Comparison of ENCODE assay signal across 20 cellular contexts in genomic region chr2:241943961-241944575, GRCh38.
"Had no signal": no experiment of that assay in that cellular context is flagged by ENCODE, and none has a peak within 500 bp of the region (broad histone marks: within the 10 kb centered on the region; RNA-seq: fewer than 3 reads in every experiment).

No MANE protein-coding gene starts in this region.

- H3K9me3 ChIP-seq: pancreas, prostate gland, sigmoid colon, thyroid gland, upper lobe of left lung, uterus had no signal

- H3K27me3 ChIP-seq: dorsolateral prefrontal cortex, pancreas, thyroid gland, upper lobe of left lung, uterus had no signal

- H3K36me3 ChIP-seq: heart left ventricle, pancreas, prostate gland, sigmoid colon, thyroid gland, upper lobe of left lung, uterus had no signal

- DNase-seq: cortex of kidney; effector CD8-positive, alpha-beta T cell; heart left ventricle; hippocampal formation; left colon; mesendoderm; naive thymus-derived CD4-positive, alpha-beta T cell; nucleus accumbens; retina; sigmoid colon; stimulated activated CD4-positive, alpha-beta T cell treated with anti-CD3 and anti-CD28 coated beads, Interleukin-2, amount 100 ng/mL, for 48 hours; stimulated activated naive CD4-positive, alpha-beta T cell treated with Interleukin-2 at 50 U/mL for 16 hours; thyroid gland; upper lobe of left lung had no signal

- H3K4me3 ChIP-seq: dorsolateral prefrontal cortex, heart left ventricle, pancreas, prostate gland, sigmoid colon, skin epidermis, thyroid gland, upper lobe of left lung, uterus had no signal

- H3K27ac ChIP-seq: dorsolateral prefrontal cortex, heart left ventricle, pancreas, prostate gland, sigmoid colon, skin epidermis, thyroid gland, upper lobe of left lung, uterus had no signal

- H3K4me1 ChIP-seq: heart left ventricle, pancreas, prostate gland, sigmoid colon, upper lobe of left lung had no signal

- H3K4me3 Mint-ChIP-seq: naive thymus-derived CD4-positive, alpha-beta T cell; neural crest cell had no signal

- H3K27me3 Mint-ChIP-seq: naive thymus-derived CD4-positive, alpha-beta T cell had no signal
